8 cellular contexts compared by ENCODE assay signal in the genomic region with DNA sequence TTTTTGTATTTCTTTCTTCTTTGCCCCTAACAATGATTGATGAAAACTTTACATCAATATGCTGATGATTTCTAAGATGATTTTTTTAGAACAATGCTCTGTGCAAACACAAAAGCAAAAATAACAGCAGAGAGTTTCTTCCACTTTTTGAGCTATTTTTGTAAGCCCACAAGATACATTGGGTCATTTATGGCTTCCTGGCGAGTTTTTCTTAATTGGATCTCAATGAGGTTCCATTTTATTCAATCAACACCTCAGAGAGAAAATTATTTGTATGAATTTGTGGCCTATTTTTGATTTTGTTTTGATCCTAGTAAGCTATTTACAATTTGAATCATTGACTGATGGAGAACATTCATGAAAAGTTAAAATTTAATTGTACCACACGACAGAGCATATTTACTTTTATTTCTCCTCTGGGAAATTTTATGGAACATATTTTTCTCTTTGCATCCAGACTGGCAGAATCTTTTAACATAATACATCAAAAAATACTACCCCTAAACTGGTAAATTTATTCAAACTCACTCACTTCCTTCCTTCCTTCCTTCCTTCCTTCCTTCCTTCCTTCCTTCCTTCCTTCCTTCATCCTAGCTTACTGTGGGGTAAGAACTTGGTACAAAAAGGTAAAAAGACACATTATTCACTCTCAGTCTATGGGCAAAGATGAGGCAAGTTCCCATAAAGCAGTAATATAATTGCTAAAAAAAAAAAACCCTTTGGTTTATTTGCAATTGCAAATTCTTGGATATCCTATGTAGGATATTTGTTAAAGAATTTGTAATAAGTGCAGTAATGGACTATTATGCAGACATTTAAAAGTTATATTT.
"Had no signal": no experiment of that assay in that cellular context is flagged by ENCODE, and none has a peak within 500 bp of the region (broad histone marks: within the 10 kb centered on the region; RNA-seq: fewer than 3 reads in every experiment).

No MANE protein-coding gene starts in this region.

- H3K27ac ChIP-seq: GM23248 had no signal

- H2AFZ ChIP-seq: GM23248 had no signal

- H3K9ac ChIP-seq: GM23248 had no signal

- H3K4me1 ChIP-seq: HAP-1 had no signal

- DNase-seq: GM23248, GOT3, H7, HFFc6, KBM-7 had no signal

- H3K4me3 ChIP-seq: GM23248, HAP-1 had no signal

- H3K9me3 ChIP-seq: HAP-1 had no signal

- H3K36me3 ChIP-seq: HAP-1 had no signal

- FAIRE-seq: HTR-8/SVneo had no signal

- ATAC-seq: HCT116 had no signal
